Comparison of ENCODE assay signal across 17 cellular contexts in genomic region chr20:775679-776135, GRCh38. TPM values are rescaled to one million over a fixed set of nuclear protein-coding genes. Genes with fewer than 3 reads are reported as not detected.
DNase-seq lines count a peak whose midpoint lies in the region; ATAC-seq and TF ChIP-seq lines count a peak whose summit lies in the region.
"Had no signal": no experiment of that assay in that cellular context is flagged by ENCODE, and none has a peak within 500 bp of the region (broad histone marks: within the 10 kb centered on the region; RNA-seq: fewer than 3 reads in every experiment).

No MANE protein-coding gene starts in this region.

- H3K4me3 ChIP-seq in colonic mucosa, result no peak overlapping the region
- H3K4me3 ChIP-seq in upper lobe of right lung, result no peak overlapping the region
- H3K4me3 ChIP-seq: GM23248 had no signal

- H3K27ac ChIP-seq in colonic mucosa (no peak overlapping the region), upper lobe of right lung (no peak overlapping the region)
- H3K27ac ChIP-seq: GM23248 had no signal

- ATAC-seq in Right ventricle myocardium superior (ENCODE audit: poor library complexity), result peak; percentile 73
- peak; percentile 52 for ATAC-seq in upper lobe of right lung
- ATAC-seq: effector memory CD8-positive, alpha-beta T cell; Panc1 had no signal

- intact Hi-C loops in Right ventricle myocardium superior (cut with DNase I), result no loop called here
- intact Hi-C loops in cardiac septum (cut with DNase I), result no loop called here
- intact Hi-C loops in colonic mucosa (cut with DNase I), result no loop called here
- intact Hi-C loops in upper lobe of right lung (cut with DNase I), result no loop called here

- H3K36me3 ChIP-seq in colonic mucosa (no peaks in the 10 kb centered on the region), upper lobe of right lung (no peaks in the 10 kb centered on the region)

- H3K9ac ChIP-seq in colonic mucosa (ENCODE audit: low read depth in 2 of 2, low read length in 2 of 2), result peak overlapping the region in 1 of 2 donors; percentile 64
- H3K9ac ChIP-seq: GM23248 had no signal

- H3K9me3 ChIP-seq in colonic mucosa (no peaks in the 10 kb centered on the region), upper lobe of right lung (no peaks in the 10 kb centered on the region)

- H3K27me3 ChIP-seq in colonic mucosa (no peaks in the 10 kb centered on the region), upper lobe of right lung (no peaks in the 10 kb centered on the region)

- TF ChIP-seq CTCF in colonic mucosa (IDR thresholded peaks at IDR 0.05) (no peak), upper lobe of right lung (IDR thresholded peaks at IDR 0.05) (no peak)

- no peak for DNase-seq in Right ventricle myocardium superior
- no peak for DNase-seq in cardiac septum (ENCODE audit: low spot score)
- DNase-seq in colonic mucosa, result peak; percentile 87
- peak; percentile 81 for DNase-seq in iPS-NIHi7 (ENCODE audit: extremely low spot score)
- DNase-seq in upper lobe of right lung, result no peak
- no peak for DNase-seq in retina
- DNase-seq in GM19238 (ENCODE audit: insufficient read length, low spot score), result no peak
- no peak for DNase-seq in NCI-H2196 (lab: John Stamatoyannopoulos, UW; ENCODE audit: unreplicated experiment)
- DNase-seq: CD4-positive, CD25-positive, alpha-beta regulatory T cell; effector memory CD8-positive, alpha-beta T cell; GM23248; immature natural killer cell; NCI-H1436 treated with DMSO at 0.1 percent for 48 hours; stimulated activated naive CD4-positive, alpha-beta T cell treated with Interleukin-2 at 50 U/mL for 16 hours had no signal

- H3K4me1 ChIP-seq in colonic mucosa (no peaks in the 10 kb centered on the region), upper lobe of right lung (no peaks in the 10 kb centered on the region)

RNA-seq across cellular contexts. Expression of gene SLC52A3, which starts 7.4 kb away (rescaled TPM):
- total RNA-seq in Right ventricle myocardium superior, result 2.2 TPM
- 2.8 TPM for total RNA-seq in cardiac septum
- total RNA-seq in colonic mucosa, result 10 to 100 TPM; 15.6 to 19.7 TPM
- total RNA-seq in upper lobe of right lung, result 3.6 TPM
- total RNA-seq: activated T-helper 2 cell treated with anti-CD3 and anti-CD28 coated beads, Interferon-gamma antibody, Interleukin-2, Interleukin-4, amounts not matched to agents 10 μg/mL and 5 μg/mL and 100 μg/mL, durations not matched to agents 14 hours and 24 hours and 36 hours; CD4-positive, CD25-positive, alpha-beta regulatory T cell; GM23248; pulmonary artery endothelial cell had no signal

RNA-seq across cellular contexts. Expression of gene FAM110A, which starts 57.8 kb away (rescaled TPM):
- total RNA-seq in Right ventricle myocardium superior (1.9 TPM), cardiac septum (1.8 TPM), colonic mucosa (10 to 100 TPM; 13.0 to 19.7 TPM), upper lobe of right lung (16.8 TPM)

Comparison
In these comparisons a context has a peak if more than half of its experiments do, and no peak if none do; other contexts are left out.
1. DNase-seq: peak in colonic mucosa (single experiment) and iPS-NIHi7 (single experiment); none in Right ventricle myocardium superior (single experiment), cardiac septum (single experiment), upper lobe of right lung (single experiment), retina (single experiment), GM19238 (single experiment) and NCI-H2196 (single experiment).